Comparison of ENCODE assay signal across 1 cellular context in genomic region chr1:1335283-1335682, GRCh38.
A peak's percentile ranks its signal among the peaks of the same experiment; 100 is the strongest.
TF ChIP-seq lines count a peak whose summit lies in the region.

No MANE protein-coding gene starts in this region.

TF ChIP-seq in HepG2, 621 proteins besides CTCF, POLR2A, EP300 and RAD21:
- TF ChIP-seq GTF2F1 (IDR thresholded peaks at IDR 0.05; ENCODE audit: low read length) (no peak), TAF1 (CRISPR knock-in tag; IDR thresholded peaks at IDR 0.05) (0 out of 2 replicates have a peak, but pooled peaks have one; percentile 2), NFKB2 (CRISPR knock-in tag; IDR thresholded peaks at IDR 0.05; ENCODE audit: borderline replicate concordance) (0 out of 2 replicates have a peak, but pooled peaks have one; percentile 8), ZNF343 (CRISPR knock-in tag; IDR thresholded peaks at IDR 0.05) (no peak), MYC (CRISPR knock-in tag; IDR thresholded peaks at IDR 0.05; ENCODE audit: borderline replicate concordance) (peak; percentile 11; the same call in 1 of the 2 replicates), ZFP36L2 (CRISPR knock-in tag; IDR thresholded peaks at IDR 0.05) (0 out of 2 replicates have a peak, but pooled peaks have one; percentile 2), TGIF2 (CRISPR knock-in tag; IDR thresholded peaks at IDR 0.05) (no peak), NFE2 (CRISPR knock-in tag; IDR thresholded peaks at IDR 0.05) (no peak), HNF1B (CRISPR knock-in tag; IDR thresholded peaks at IDR 0.05) (no peak), CEBPZ (IDR thresholded peaks at IDR 0.05; ENCODE audit: low read length) (no peak), RBFOX2 (IDR thresholded peaks at IDR 0.05; ENCODE audit: low read depth, low read length) (peak; percentile 2; the same call in 1 of the 2 replicates), AHR (CRISPR knock-in tag; IDR thresholded peaks at IDR 0.05) (0 out of 2 replicates have a peak, but pooled peaks have one; percentile 6), HOMEZ (CRISPR knock-in tag; IDR thresholded peaks at IDR 0.05; ENCODE audit: low read depth) (no peak), ZHX2 (IDR thresholded peaks at IDR 0.05; ENCODE audit: low read depth) (no peak), ZHX2 (CRISPR knock-in tag; IDR thresholded peaks at IDR 0.05; ENCODE audit: borderline replicate concordance) (no peak), ZC3H13 (CRISPR knock-in tag; IDR thresholded peaks at IDR 0.05) (peak; percentile 12; the same call in 1 of the 2 replicates), SIN3B (IDR thresholded peaks at IDR 0.05; ENCODE audit: low read length) (no peak), FOXC1 (CRISPR knock-in tag; IDR thresholded peaks at IDR 0.05; ENCODE audit: borderline replicate concordance) (no peak), MBNL3 (CRISPR knock-in tag; conservative IDR thresholded peaks at IDR 0.05) (no peak), TCF12 (IDR thresholded peaks at IDR 0.05) (no peak), TCF12 (CRISPR knock-in tag; IDR thresholded peaks at IDR 0.05) (no peak), PRDM10 (CRISPR knock-in tag; IDR thresholded peaks at IDR 0.05; ENCODE audit: low read depth) (no peak), ZNF143 (CRISPR knock-in tag; IDR thresholded peaks at IDR 0.05) (no peak), PATZ1 (CRISPR knock-in tag; IDR thresholded peaks at IDR 0.05) (0 out of 2 replicates have a peak, but pooled peaks have one; percentile 3)
